In genomic region chr9:89370593-89370992, GRCh38 we compare ENCODE assay signal across 1 cellular context.
TF ChIP-seq lines count a peak whose summit lies in the region.

No MANE protein-coding gene starts in this region.

TF ChIP-seq in GM12878, 131 proteins besides CTCF, POLR2A, EP300 and RAD21:
- no peak for TF ChIP-seq TCF3 (IDR thresholded peaks at IDR 0.05; ENCODE audit: borderline replicate concordance, insufficient read depth, low read depth, low read length)
- TF ChIP-seq YY1 (IDR thresholded peaks at IDR 0.05; ENCODE audit: low read depth, low read length) = no peak
- TF ChIP-seq HDGF (IDR thresholded peaks at IDR 0.05) = 0 out of 2 replicates have a peak, but pooled peaks have one; percentile 10
TF ChIP-seq in GM12878: peak in this region for 1.
